ENCODE assay signal across 21 cellular contexts in the genomic region with DNA sequence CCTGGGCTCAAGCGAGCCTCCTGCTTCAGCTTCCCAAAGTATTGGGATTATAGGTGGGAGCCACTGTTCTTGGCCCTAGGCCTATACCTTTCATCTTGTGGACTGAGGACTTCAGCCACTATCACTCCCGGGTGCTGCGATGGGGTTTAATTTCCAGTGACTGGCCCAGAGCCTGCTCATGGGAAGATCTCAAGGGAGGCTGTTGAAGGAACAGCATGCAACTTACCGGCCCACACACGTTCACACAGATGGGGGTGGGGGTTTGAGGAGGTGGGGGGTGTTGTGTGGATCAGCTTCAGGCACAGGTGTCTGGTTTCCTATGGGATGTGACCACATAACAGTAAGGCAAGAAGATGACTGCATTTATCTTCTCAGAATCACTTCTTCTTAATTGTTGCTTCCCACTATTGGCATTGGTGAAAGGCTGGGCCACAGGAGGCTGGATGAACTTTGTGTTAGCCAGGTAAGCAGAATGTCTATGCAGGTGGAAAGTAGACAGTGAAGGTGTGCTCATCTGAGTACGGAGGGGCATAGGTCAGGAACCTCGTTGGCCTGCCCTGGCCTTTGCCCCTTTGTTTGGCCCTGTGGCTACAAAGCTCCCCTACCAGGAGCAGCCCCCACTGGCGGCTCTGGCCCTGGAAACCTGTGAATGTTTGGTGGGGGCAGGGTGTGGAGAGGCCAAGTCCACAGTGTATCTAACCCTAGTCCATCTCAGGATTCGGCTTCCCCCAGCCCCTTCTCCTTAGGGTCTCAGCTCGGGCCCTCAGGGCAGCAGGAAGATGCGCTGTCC. TPM values are rescaled to one million over a fixed set of nuclear protein-coding genes. Genes with fewer than 3 reads are reported as not detected.
DNase-seq lines count a peak whose midpoint lies in the region; ATAC-seq, FAIRE-seq and TF ChIP-seq lines count a peak whose summit lies in the region.
"Had no signal": no experiment of that assay in that cellular context is flagged by ENCODE, and none has a peak within 500 bp of the region (broad histone marks: within the 10 kb centered on the region; RNA-seq: fewer than 3 reads in every experiment).

No MANE protein-coding gene starts in this region.

- TF ChIP-seq CTCF in prostate gland (IDR thresholded peaks at IDR 0.05), result no peak

- peaks cover 27% of the 10 kb centered on the region for H3K4me1 Mint-ChIP-seq in activated naive CD4-positive, alpha-beta T cell treated with anti-CD3 and anti-CD28 coated beads, Interleukin-2, amount 10 ng/mL, durations not matched to agents 7 days and 5 days
- peaks cover 28% of the 10 kb centered on the region for H3K4me1 Mint-ChIP-seq in activated naive CD8-positive, alpha-beta T cell (ENCODE audit: low read depth)

- intact Hi-C loops in prostate gland (cut with DNase I), result no loop called here

- H3K36me3 Mint-ChIP-seq in activated naive CD4-positive, alpha-beta T cell treated with anti-CD3 and anti-CD28 coated beads, Interleukin-2, amount 10 ng/mL, durations not matched to agents 7 days and 5 days, result peaks cover under 1% of the 10 kb centered on the region
- H3K36me3 Mint-ChIP-seq in activated naive CD8-positive, alpha-beta T cell, result no peaks in the 10 kb centered on the region
- H3K36me3 Mint-ChIP-seq: naive B cell had no signal

- H3K9me3 Mint-ChIP-seq in activated naive CD4-positive, alpha-beta T cell treated with anti-CD3 and anti-CD28 coated beads, Interleukin-2, amount 10 ng/mL, durations not matched to agents 7 days and 5 days, result no peaks in the 10 kb centered on the region
- H3K9me3 Mint-ChIP-seq in activated naive CD8-positive, alpha-beta T cell (ENCODE audit: low read depth), result no peaks in the 10 kb centered on the region
- H3K9me3 Mint-ChIP-seq: dendritic cell treated with granulocyte-macrophage colony-stimulating factor and Interleukin-4, amounts not matched to agents 40 ng/mL and 50 ng/mL, for 4 days had no signal

- CTCF ChIA-PET in activated naive CD4-positive, alpha-beta T cell treated with anti-CD3 and anti-CD28 coated beads, Interleukin-2, amount 10 ng/mL, durations not matched to agents 7 days and 5 days (lab: Charles Lee), result no interaction called here

- no peaks in the 10 kb centered on the region for H3K36me3 ChIP-seq in prostate gland
- H3K36me3 ChIP-seq: breast epithelium had no signal

- no peak for DNase-seq in activated naive CD4-positive, alpha-beta T cell treated with anti-CD3 and anti-CD28 coated beads, Interleukin-2, amount 10 ng/mL, durations not matched to agents 7 days and 5 days
- DNase-seq in activated naive CD4-positive, alpha-beta T cell (lab: John Stamatoyannopoulos, UW), result no peak
- DNase-seq in left kidney (ENCODE audit: low read depth, low spot score), result peak; percentile 47
- DNase-seq in superior temporal gyrus (ENCODE audit: extremely low spot score), result peak; percentile 8
- DNase-seq in prostate gland (ENCODE audit: low spot score), result no peak
- no peak for DNase-seq in urothelium cell line (ENCODE audit: low spot score)
- DNase-seq: activated CD4-positive, CD25-positive, alpha-beta regulatory T cell treated with anti-CD3 and anti-CD28 coated beads, Interleukin-2, amount 50 U/mL, for 72 hours; activated CD8-positive, alpha-beta memory T cell treated with anti-CD3 and anti-CD28 coated beads, Interleukin-2, amount 50 U/mL, for 4 hours; hippocampal formation; naive B cell; NCI-H1930; SK-N-SH; stimulated activated CD8-positive, alpha-beta memory T cell treated with anti-CD3 and anti-CD28 coated beads, Interleukin-4, amount 100 ng/mL, for 48 hours; T1000 had no signal

- H3K27ac Mint-ChIP-seq in activated naive CD4-positive, alpha-beta T cell treated with anti-CD3 and anti-CD28 coated beads, Interleukin-2, amount 10 ng/mL, durations not matched to agents 7 days and 5 days, result no peak overlapping the region
- no peak overlapping the region for H3K27ac Mint-ChIP-seq in activated naive CD8-positive, alpha-beta T cell
- H3K27ac Mint-ChIP-seq: dendritic cell treated with granulocyte-macrophage colony-stimulating factor and Interleukin-4, amounts not matched to agents 40 ng/mL and 50 ng/mL, for 4 days; naive B cell had no signal

- no peak overlapping the region for H3K4me3 ChIP-seq in prostate gland

- H3K27me3 Mint-ChIP-seq in activated naive CD4-positive, alpha-beta T cell treated with anti-CD3 and anti-CD28 coated beads, Interleukin-2, amount 10 ng/mL, durations not matched to agents 7 days and 5 days, result peaks cover 60% of the 10 kb centered on the region
- no peaks in the 10 kb centered on the region for H3K27me3 Mint-ChIP-seq in activated naive CD8-positive, alpha-beta T cell

- no peak for TF ChIP-seq POLR2A in prostate gland (IDR thresholded peaks at IDR 0.05)

- ATAC-seq in GM21381 (IDR thresholded peaks at IDR 0.05; ENCODE audit: unreplicated experiment), result no peak

- no peak for FAIRE-seq in urothelium cell line (lab: Jason Lieb, UNC)
- FAIRE-seq: keratinocyte had no signal

- WGBS in prostate gland, result 90% methylated on average over 11 of the region's 11 CpGs

- no peaks in the 10 kb centered on the region for H3K4me1 ChIP-seq in prostate gland (replicated peaks)
- H3K4me1 ChIP-seq: breast epithelium had no signal

- H3K27me3 ChIP-seq in prostate gland (replicated peaks; ENCODE audit: insufficient read depth), result no peaks in the 10 kb centered on the region

- peak overlapping the region; percentile 58 for H3K4me3 Mint-ChIP-seq in activated naive CD4-positive, alpha-beta T cell treated with anti-CD3 and anti-CD28 coated beads, Interleukin-2, amount 10 ng/mL, durations not matched to agents 7 days and 5 days
- peak overlapping the region; percentile 80 for H3K4me3 Mint-ChIP-seq in activated naive CD8-positive, alpha-beta T cell
- H3K4me3 Mint-ChIP-seq: dendritic cell treated with granulocyte-macrophage colony-stimulating factor and Interleukin-4, amounts not matched to agents 40 ng/mL and 50 ng/mL, for 4 days had no signal

- H3K9me3 ChIP-seq in prostate gland, result no peaks in the 10 kb centered on the region
- H3K9me3 ChIP-seq: breast epithelium, SK-N-SH had no signal

- no peak overlapping the region for H3K27ac ChIP-seq in prostate gland
- H3K27ac ChIP-seq: breast epithelium had no signal

RNA-seq across cellular contexts. Expression of a gene that starts 1.4 kb away (rescaled TPM):
- total RNA-seq in prostate gland, result 10 to 100 TPM in 1 of 2 donors, 1 to 10 TPM in 1; 2.6 to 25.3 TPM

RNA-seq across cellular contexts. Expression of a gene that starts 35.9 kb away (rescaled TPM):
- 1 to 10 TPM in 1 of 2 donors, not detected in 1; 2.7 TPM for total RNA-seq in prostate gland
- total RNA-seq: breast epithelium, NCI-H460, temporal lobe had no signal

Comparison
In these comparisons a context has a peak if more than half of its experiments do, and no peak if none do; other contexts are left out.
1. DNase-seq: peak in left kidney (single experiment) and superior temporal gyrus (single experiment); none in activated naive CD4-positive, alpha-beta T cell treated with anti-CD3 and anti-CD28 coated beads, Interleukin-2, amount 10 ng/mL, durations not matched to agents 7 days and 5 days (single experiment), activated naive CD4-positive, alpha-beta T cell (0 of 4), prostate gland (single experiment) and urothelium cell line (single experiment).